ENCODE assay signal across 8 cellular contexts in genomic region chr6:33392168-33392947, GRCh38. TPM values are rescaled to one million over a fixed set of nuclear protein-coding genes. Genes with fewer than 3 reads are reported as not detected.
DNase-seq lines count a peak whose midpoint lies in the region; ATAC-seq, FAIRE-seq and TF ChIP-seq lines count a peak whose summit lies in the region.

No MANE protein-coding gene starts in this region.

- ATAC-seq in HG03135 (IDR thresholded peaks at IDR 0.05; ENCODE audit: unreplicated experiment), result peak; percentile 3

- no peaks in the 10 kb centered on the region for H3K27me3 Mint-ChIP-seq in activated CD4-positive, alpha-beta memory T cell treated with anti-CD3 and anti-CD28 coated beads, Interleukin-2, amount 10 ng/mL, durations not matched to agents 7 days and 5 days

- H3K4me3 Mint-ChIP-seq in activated CD4-positive, alpha-beta memory T cell treated with anti-CD3 and anti-CD28 coated beads, Interleukin-2, amount 10 ng/mL, durations not matched to agents 7 days and 5 days, result peak overlapping the region; percentile 95

- no peak for FAIRE-seq in D721Med (lab: Jason Lieb, UNC)

- H3K4me1 Mint-ChIP-seq in activated CD4-positive, alpha-beta memory T cell treated with anti-CD3 and anti-CD28 coated beads, Interleukin-2, amount 10 ng/mL, durations not matched to agents 7 days and 5 days, result peaks cover 47% of the 10 kb centered on the region

- H3K9me3 ChIP-seq in iPS-18c (ENCODE audit: control insufficient read depth, insufficient read depth, low read length) (no peaks in the 10 kb centered on the region), stomach smooth muscle (ENCODE audit: control insufficient read depth in 2 of 2, low read length in 2 of 2) (no peaks in the 10 kb centered on the region)

- DNase-seq in DMS 273 (lab: John Stamatoyannopoulos, UW; ENCODE audit: unreplicated experiment) (peak; percentile 69), DMS 273 treated with DMSO at 0.1 percent for 48 hours (lab: John Stamatoyannopoulos, UW) (no peak), D721Med (ENCODE audit: insufficient read length, low spot score) (no peak), globus pallidus (ENCODE audit: low spot score) (no peak)
- DNase-seq in activated CD4-positive, alpha-beta memory T cell treated with anti-CD3 and anti-CD28 coated beads, Interleukin-2, amount 10 ng/mL, durations not matched to agents 7 days and 5 days, result no peak

- no peaks in the 10 kb centered on the region for H3K9me3 Mint-ChIP-seq in activated CD4-positive, alpha-beta memory T cell treated with anti-CD3 and anti-CD28 coated beads, Interleukin-2, amount 10 ng/mL, durations not matched to agents 7 days and 5 days

- H3K4me1 ChIP-seq in stomach smooth muscle (ENCODE audit: control insufficient read depth, insufficient read depth, low read length), result peaks cover 8% of the 10 kb centered on the region

- H3K27me3 ChIP-seq in stomach smooth muscle (ENCODE audit: control insufficient read depth in 1 of 2, insufficient read depth in 2 of 2, low read length in 2 of 2), result no peaks in the 10 kb centered on the region

- H3K4me3 ChIP-seq in iPS-18c (ENCODE audit: insufficient read depth, low read depth, low read length) (peak overlapping the region; percentile 94), stomach smooth muscle (ENCODE audit: low read length in 2 of 2) (peak overlapping the region; percentile 66 to 78)

- peaks cover 42% of the 10 kb centered on the region for H3K36me3 Mint-ChIP-seq in activated CD4-positive, alpha-beta memory T cell treated with anti-CD3 and anti-CD28 coated beads, Interleukin-2, amount 10 ng/mL, durations not matched to agents 7 days and 5 days (ENCODE audit: low read depth)

- no peak for TF ChIP-seq CTCF in D721Med (IDR thresholded peaks at IDR 0.05; ENCODE audit: insufficient read depth, missing control alignments)

- CTCF ChIA-PET in activated CD4-positive, alpha-beta memory T cell treated with anti-CD3 and anti-CD28 coated beads, Interleukin-2, amount 10 ng/mL, durations not matched to agents 7 days and 5 days (lab: Charles Lee), result interaction anchor here (0.7 to 1.3 kb wide), 4 partner anchors 62 to 215 kb away, joined by 3 to 5 read pairs (median 3); partner anchors contain the start of genes B3GALT4, ZBTB22 and ZBTB9

- H3K27ac Mint-ChIP-seq in activated CD4-positive, alpha-beta memory T cell treated with anti-CD3 and anti-CD28 coated beads, Interleukin-2, amount 10 ng/mL, durations not matched to agents 7 days and 5 days, result peak overlapping the region; percentile 93

- peak overlapping the region; percentile 96 for H3K27ac ChIP-seq in stomach smooth muscle (ENCODE audit: low read length)

- peak overlapping the region; percentile 30 to 49 for H3K9ac ChIP-seq in stomach smooth muscle (ENCODE audit: low read length in 2 of 2)

- H3K36me3 ChIP-seq in stomach smooth muscle (ENCODE audit: control insufficient read depth in 2 of 2, insufficient read depth in 2 of 2, low read length in 2 of 2), result no peaks in the 10 kb centered on the region

- POLR2A ChIA-PET in activated CD4-positive, alpha-beta memory T cell treated with anti-CD3 and anti-CD28 coated beads, Interleukin-2, amount 10 ng/mL, durations not matched to agents 7 days and 5 days (lab: Charles Lee), result interaction anchor here (0.6 to 2.6 kb wide), 14 partner anchors 8 to 230 kb away, joined by 3 to 14 read pairs (median 6); partner anchors contain the start of genes CUTA, PFDN6, PHF1 and WDR46

RNA-seq across cellular contexts. Expression of gene KIFC1, which starts 0.7 kb away (rescaled TPM):
- total RNA-seq in activated CD4-positive, alpha-beta memory T cell treated with anti-CD3 and anti-CD28 coated beads, Interleukin-2, amount 10 ng/mL, durations not matched to agents 7 days and 5 days, result 100 to 1,000 TPM; 125 to 127 TPM

RNA-seq across cellular contexts. Expression of gene PHF1, which starts 18.5 kb away (rescaled TPM):
- 10 to 100 TPM; 46.4 to 51.4 TPM for total RNA-seq in activated CD4-positive, alpha-beta memory T cell treated with anti-CD3 and anti-CD28 coated beads, Interleukin-2, amount 10 ng/mL, durations not matched to agents 7 days and 5 days

RNA-seq across cellular contexts. Expression of gene CUTA, which starts 25.5 kb away (rescaled TPM):
- 100 to 1,000 TPM; 243 TPM for total RNA-seq in activated CD4-positive, alpha-beta memory T cell treated with anti-CD3 and anti-CD28 coated beads, Interleukin-2, amount 10 ng/mL, durations not matched to agents 7 days and 5 days

RNA-seq across cellular contexts. Expression of gene SYNGAP1, which starts 27.5 kb away (rescaled TPM):
- 10 to 100 TPM; 35.3 to 39.7 TPM for total RNA-seq in activated CD4-positive, alpha-beta memory T cell treated with anti-CD3 and anti-CD28 coated beads, Interleukin-2, amount 10 ng/mL, durations not matched to agents 7 days and 5 days
